9 cellular contexts compared by ENCODE assay signal in genomic region chr6:48826884-48827701, GRCh38.
DNase-seq lines count a peak whose midpoint lies in the region; ATAC-seq and TF ChIP-seq lines count a peak whose summit lies in the region.
"Had no signal": no experiment of that assay in that cellular context is flagged by ENCODE, and none has a peak within 500 bp of the region (broad histone marks: within the 10 kb centered on the region; RNA-seq: fewer than 3 reads in every experiment).

No MANE protein-coding gene starts in this region.

- no peaks in the 10 kb centered on the region for H4K20me1 ChIP-seq in OCI-LY7 (ENCODE audit: insufficient read depth, low read length)

- H3K27ac ChIP-seq in transverse colon: peak overlapping the region in 3 of 4 donors; percentile 33 to 47 (median 37)
- H3K27ac ChIP-seq in OCI-LY7 (ENCODE audit: low read depth, low read length, poor library complexity, severe bottlenecking): no peak overlapping the region
- no peak overlapping the region for H3K27ac ChIP-seq in prostate gland

- H2AFZ ChIP-seq in OCI-LY7 (ENCODE audit: low read length): no peak overlapping the region

- CTCF ChIA-PET in HEK293T (lab: Yijun Ruan, JAX): no interaction called here
- CTCF ChIA-PET in OCI-LY7 (lab: Charles Lee; ENCODE audit: unreplicated experiment): no interaction called here

- intact Hi-C loops in left cardiac atrium (cut with DNase I) (no loop called here), transverse colon (cut with DNase I; ENCODE audit: low total_unique reads) (no loop called here), OCI-LY7 (cut with micrococcal nuclease; ENCODE audit: unreplicated experiment) (no loop called here), prostate gland (cut with DNase I) (no loop called here)

- in situ Hi-C loops in transverse colon (cut with MboI; ENCODE audit: low pct_ligation_motif_present in 1 of 4, low pct_unique_long_range_greater_than_20kb in 1 of 4, low sequenced_read_pairs in 3 of 4): no loop called here

- peak overlapping the region; percentile 27 for H3K4me3 ChIP-seq in WI38 (ENCODE audit: low read depth, low read length)
- H3K4me3 ChIP-seq in transverse colon: no peak overlapping the region
- no peak overlapping the region for H3K4me3 ChIP-seq in OCI-LY7 (ENCODE audit: low read depth, low read length, poor library complexity, severe bottlenecking)
- no peak overlapping the region for H3K4me3 ChIP-seq in prostate gland

- no peaks in the 10 kb centered on the region for H3K79me2 ChIP-seq in OCI-LY7 (ENCODE audit: insufficient read depth, low read depth, low read length)

- POLR2A ChIA-PET in HEK293T (lab: Yijun Ruan, JAX) (interaction anchor here (0.6 to 1.0 kb wide), 2 partner anchors 43 to 725 kb away, joined by 3 read pairs; no protein-coding TSS in a partner anchor), OCI-LY7 (lab: Charles Lee) (interaction anchor here (0.7 kb wide), 1 partner anchor 852 kb away, joined by 3 read pairs; no protein-coding TSS in a partner anchor)

- no peak for TF ChIP-seq EP300 in transverse colon (IDR thresholded peaks at IDR 0.05; ENCODE audit: low read depth)

- 45 to 47% methylated on average over 4 to 6 of the region's 6 CpGs for WGBS in transverse colon (ENCODE audit: low coverage in 1 of 2), 2 donors
- WGBS in prostate gland: 58% methylated on average over 6 of the region's 6 CpGs

- H3K9me3 ChIP-seq in transverse colon (no peaks in the 10 kb centered on the region), OCI-LY7 (ENCODE audit: low read length) (no peaks in the 10 kb centered on the region), prostate gland (no peaks in the 10 kb centered on the region)

- BruUV-seq in OCI-LY7 (replicated peaks; lab: Mats Ljungman, UMichigan): no TSS peak

- TF ChIP-seq POLR2A in transverse colon (IDR thresholded peaks at IDR 0.05) (no peak), prostate gland (IDR thresholded peaks at IDR 0.05) (no peak)

- no peaks in the 10 kb centered on the region for H3K27me3 ChIP-seq in transverse colon
- H3K27me3 ChIP-seq in prostate gland (replicated peaks; ENCODE audit: insufficient read depth): no peaks in the 10 kb centered on the region

- H3K9me2 ChIP-seq in OCI-LY7 (ENCODE audit: insufficient read depth, low read length): no peaks in the 10 kb centered on the region

- H3K4me1 ChIP-seq in transverse colon (peaks cover 0 to 3% (median 0%) of the 10 kb centered on the region in 4 donors), OCI-LY7 (ENCODE audit: insufficient read depth, low read length, poor library complexity, severe bottlenecking) (no peaks in the 10 kb centered on the region), prostate gland (replicated peaks) (no peaks in the 10 kb centered on the region)

- TF ChIP-seq CTCF in WI38 (IDR thresholded peaks at IDR 0.05; ENCODE audit: low read depth, low read length): no peak
- TF ChIP-seq CTCF in transverse colon (IDR thresholded peaks at IDR 0.05): no peak
- no peak for TF ChIP-seq CTCF in OCI-LY7 (conservative IDR thresholded peaks at IDR 0.05; ENCODE audit: low read length)
- TF ChIP-seq CTCF in prostate gland (IDR thresholded peaks at IDR 0.05): no peak

- peak; percentile 6 for DNase-seq in HEK293T (ENCODE audit: extremely low spot score)
- DNase-seq in left cardiac atrium: peak; percentile 39
- DNase-seq in transverse colon: peak; percentile 23
- no peak for DNase-seq in OCI-LY7 (ENCODE audit: low spot score)
- no peak for DNase-seq in prostate gland (ENCODE audit: low spot score)
- no peak for DNase-seq in NCI-H2196 treated with DMSO at 0.1 percent for 48 hours (lab: John Stamatoyannopoulos, UW; ENCODE audit: unreplicated experiment)
- DNase-seq: activated naive CD8-positive, alpha-beta T cell treated with anti-CD3 and anti-CD28 coated beads for 36 hours; NCI-H1092 had no signal

- peak; percentile 27 to 97 for ATAC-seq in left cardiac atrium

- no peak overlapping the region for H3K4me2 ChIP-seq in OCI-LY7 (ENCODE audit: low read length)

- no peaks in the 10 kb centered on the region for H3K36me3 ChIP-seq in transverse colon
- H3K36me3 ChIP-seq in OCI-LY7 (ENCODE audit: insufficient read depth, low read length): no peaks in the 10 kb centered on the region
- no peaks in the 10 kb centered on the region for H3K36me3 ChIP-seq in prostate gland

TF ChIP-seq in HEK293T, 16 proteins besides CTCF, POLR2A, EP300 and RAD21:
- TF ChIP-seq FOXM1 (IDR thresholded peaks at IDR 0.05; ENCODE audit: borderline replicate concordance) (no peak), ZNF384 (IDR thresholded peaks at IDR 0.05) (no peak), TARDBP (IDR thresholded peaks at IDR 0.05) (no peak), ELF4 (IDR thresholded peaks at IDR 0.05) (no peak)

Comparison
In these comparisons a context has a peak if more than half of its experiments do, and no peak if none do; other contexts are left out.
1. DNase-seq: peak in HEK293T (single experiment), left cardiac atrium (single experiment) and transverse colon (single experiment); none in OCI-LY7 (single experiment), prostate gland (single experiment) and NCI-H2196 treated with DMSO at 0.1 percent for 48 hours (single experiment).
2. H3K27ac ChIP-seq: peak in transverse colon (3 of 4); none in OCI-LY7 (single experiment) and prostate gland (0 of 2).